20 cellular contexts compared by ENCODE assay signal in genomic region chr6:154821638-154822037, GRCh38.
DNase-seq lines count a peak whose midpoint lies in the region; ATAC-seq and TF ChIP-seq lines count a peak whose summit lies in the region.
"Had no signal": no experiment of that assay in that cellular context is flagged by ENCODE, and none has a peak within 500 bp of the region (broad histone marks: within the 10 kb centered on the region; RNA-seq: fewer than 3 reads in every experiment).

No MANE protein-coding gene starts in this region.

- H2BK120ac ChIP-seq in mesenchymal stem cell (ENCODE audit: low read depth, low read length) = no peak overlapping the region

- no peak for TF ChIP-seq CTCF in psoas muscle (IDR thresholded peaks at IDR 0.05)

- no peak overlapping the region for H4K8ac ChIP-seq in mesenchymal stem cell (ENCODE audit: low read length)

- H3K14ac ChIP-seq in mesenchymal stem cell (ENCODE audit: low read length in 2 of 2) = no peak overlapping the region

- peaks cover 90% of the 10 kb centered on the region for H3K79me2 ChIP-seq in Karpas-422 (ENCODE audit: low read length)

- no peak for DNase-seq in activated CD4-positive, alpha-beta T cell treated with anti-CD3 and anti-CD28 coated beads, Interleukin-2, amount 10 ng/mL, durations not matched to agents 24 days and 14 days
- no peak for DNase-seq in activated CD4-positive, alpha-beta T cell treated with anti-CD3 and anti-CD28 coated beads for 1 hour
- DNase-seq in Karpas-422 (no peak), psoas muscle (no peak), NCI-H1694 treated with DMSO at 0.1 percent for 48 hours (lab: John Stamatoyannopoulos, UW) (no peak), mesenchymal stem cell (no peak)
- DNase-seq in effector memory CD8-positive, alpha-beta T cell = no peak
- DNase-seq: activated CD4-positive, alpha-beta T cell treated with anti-CD3 and anti-CD28 coated beads, Interleukin-2, amount 10 ng/mL, durations not matched to agents 7 days and 5 days; activated naive CD8-positive, alpha-beta T cell treated with anti-CD3 and anti-CD28 coated beads, Interleukin-2, amount 10 ng/mL, durations not matched to agents 7 days and 5 days; AML-193; Caco-2; DND-41; foreskin fibroblast; H7; MV-4-11; NCI-H69; posterior cingulate gyrus; substantia nigra; upper lobe of left lung had no signal

- H3K27ac Mint-ChIP-seq in activated CD4-positive, alpha-beta T cell treated with anti-CD3 and anti-CD28 coated beads, Interleukin-2, amount 10 ng/mL, durations not matched to agents 24 days and 14 days = peak overlapping the region; percentile 59
- H3K27ac Mint-ChIP-seq in effector memory CD8-positive, alpha-beta T cell = peak overlapping the region; percentile 4 to 23
- H3K27ac Mint-ChIP-seq: activated CD4-positive, alpha-beta T cell treated with anti-CD3 and anti-CD28 coated beads, Interleukin-2, amount 10 ng/mL, durations not matched to agents 7 days and 5 days; activated naive CD8-positive, alpha-beta T cell treated with anti-CD3 and anti-CD28 coated beads, Interleukin-2, amount 10 ng/mL, durations not matched to agents 7 days and 5 days had no signal

- H3K9me3 ChIP-seq in Karpas-422 (ENCODE audit: low read length) = no peaks in the 10 kb centered on the region
- no peaks in the 10 kb centered on the region for H3K9me3 ChIP-seq in psoas muscle
- no peaks in the 10 kb centered on the region for H3K9me3 ChIP-seq in mesenchymal stem cell (ENCODE audit: control insufficient read depth, low read length)
- H3K9me3 ChIP-seq: Caco-2, upper lobe of left lung had no signal

- peaks cover 27% of the 10 kb centered on the region for H3K79me1 ChIP-seq in mesenchymal stem cell (replicated peaks; ENCODE audit: low read length, poor library complexity, severe bottlenecking)

- no peak for ATAC-seq in effector memory CD8-positive, alpha-beta T cell (replicated peaks)
- no peak for ATAC-seq in psoas muscle
- ATAC-seq in GM21619 (IDR thresholded peaks at IDR 0.05; ENCODE audit: unreplicated experiment) = no peak

- H3K4me1 ChIP-seq in Karpas-422 (ENCODE audit: low read length) (peaks cover 30% of the 10 kb centered on the region), psoas muscle (peaks cover 28% of the 10 kb centered on the region), mesenchymal stem cell (ENCODE audit: control insufficient read depth, insufficient read depth, low read depth, low read length) (peaks cover 2% of the 10 kb centered on the region)
- H3K4me1 ChIP-seq: Caco-2 had no signal

- H3K4me1 Mint-ChIP-seq in activated CD4-positive, alpha-beta T cell treated with anti-CD3 and anti-CD28 coated beads, Interleukin-2, amount 10 ng/mL, durations not matched to agents 24 days and 14 days = peaks cover 7% of the 10 kb centered on the region
- peaks cover 7 to 22% of the 10 kb centered on the region in 2 donors for H3K4me1 Mint-ChIP-seq in effector memory CD8-positive, alpha-beta T cell (ENCODE audit: low read depth in 2 of 2)
- H3K4me1 Mint-ChIP-seq: activated CD4-positive, alpha-beta T cell treated with anti-CD3 and anti-CD28 coated beads, Interleukin-2, amount 10 ng/mL, durations not matched to agents 7 days and 5 days; activated naive CD8-positive, alpha-beta T cell treated with anti-CD3 and anti-CD28 coated beads, Interleukin-2, amount 10 ng/mL, durations not matched to agents 7 days and 5 days had no signal

- WGBS in psoas muscle, 3 donors = 90 to 95% (median 95%) methylated on average over 2 of the region's 2 CpGs
- 97% methylated on average over 1 of the region's 2 CpGs for WGBS in mesenchymal stem cell

- H3K4me2 ChIP-seq in Karpas-422 (ENCODE audit: low read depth, low read length, poor library complexity, severe bottlenecking) (no peak overlapping the region), mesenchymal stem cell (ENCODE audit: low read length, poor library complexity, severe bottlenecking) (no peak overlapping the region)

- H3K9me3 Mint-ChIP-seq in activated CD4-positive, alpha-beta T cell treated with anti-CD3 and anti-CD28 coated beads, Interleukin-2, amount 10 ng/mL, durations not matched to agents 24 days and 14 days = no peaks in the 10 kb centered on the region
- H3K9me3 Mint-ChIP-seq in effector memory CD8-positive, alpha-beta T cell = no peaks in the 10 kb centered on the region
- H3K9me3 Mint-ChIP-seq: activated CD4-positive, alpha-beta T cell treated with anti-CD3 and anti-CD28 coated beads, Interleukin-2, amount 10 ng/mL, durations not matched to agents 7 days and 5 days; activated naive CD8-positive, alpha-beta T cell treated with anti-CD3 and anti-CD28 coated beads, Interleukin-2, amount 10 ng/mL, durations not matched to agents 7 days and 5 days had no signal

- intact Hi-C loops in activated CD4-positive, alpha-beta T cell treated with anti-CD3 and anti-CD28 coated beads, Interleukin-2, amount 10 ng/mL, durations not matched to agents 24 days and 14 days (cut with micrococcal nuclease) = no loop called here
- intact Hi-C loops in psoas muscle (cut with DNase I) = no loop called here

- H3K36me3 Mint-ChIP-seq in activated CD4-positive, alpha-beta T cell treated with anti-CD3 and anti-CD28 coated beads, Interleukin-2, amount 10 ng/mL, durations not matched to agents 24 days and 14 days (ENCODE audit: low read depth) = peaks cover 51% of the 10 kb centered on the region
- peaks cover 72% of the 10 kb centered on the region for H3K36me3 Mint-ChIP-seq in effector memory CD8-positive, alpha-beta T cell (ENCODE audit: insufficient read depth)

- H2AFZ ChIP-seq in Karpas-422 (ENCODE audit: low read length) = no peak overlapping the region
- H2AFZ ChIP-seq in mesenchymal stem cell (ENCODE audit: low read depth, low read length) = no peak overlapping the region

- no peak overlapping the region for H2BK12ac ChIP-seq in mesenchymal stem cell (ENCODE audit: low read length in 2 of 2)

- H3K4me3 ChIP-seq in Karpas-422 (ENCODE audit: low read length) (no peak overlapping the region), psoas muscle (no peak overlapping the region), mesenchymal stem cell (ENCODE audit: insufficient read depth in 1 of 2, low read depth in 1 of 2, low read length in 2 of 2) (no peak overlapping the region)
- H3K4me3 ChIP-seq: upper lobe of left lung had no signal

- H3K27ac ChIP-seq in Karpas-422 (ENCODE audit: low read length) = peak overlapping the region; percentile 99
- H3K27ac ChIP-seq in psoas muscle = peak overlapping the region; percentile 84
- H3K27ac ChIP-seq in mesenchymal stem cell (ENCODE audit: low read length, poor library complexity, severe bottlenecking) = no peak overlapping the region
- H3K27ac ChIP-seq: upper lobe of left lung had no signal

- H3K9ac ChIP-seq in Karpas-422 (ENCODE audit: low read length) = no peak overlapping the region
- no peak overlapping the region for H3K9ac ChIP-seq in mesenchymal stem cell (ENCODE audit: low read length)

- H2BK5ac ChIP-seq in mesenchymal stem cell (ENCODE audit: low read depth, low read length, poor library complexity, severe bottlenecking) = no peak overlapping the region

- H3K27me3 ChIP-seq in Karpas-422 (ENCODE audit: low read length) = no peaks in the 10 kb centered on the region
- no peaks in the 10 kb centered on the region for H3K27me3 ChIP-seq in psoas muscle (ENCODE audit: insufficient read depth in 3 of 3, low read length in 2 of 3)
- no peaks in the 10 kb centered on the region for H3K27me3 ChIP-seq in mesenchymal stem cell (ENCODE audit: control insufficient read depth in 1 of 2, insufficient read depth in 1 of 2, low read length in 2 of 2)
- H3K27me3 ChIP-seq: upper lobe of left lung had no signal

- no peak overlapping the region for H2BK15ac ChIP-seq in mesenchymal stem cell (ENCODE audit: low read depth, poor library complexity, severe bottlenecking)

- no peaks in the 10 kb centered on the region for H3K9me2 ChIP-seq in Karpas-422 (replicated peaks; ENCODE audit: insufficient read depth, low read length)

- H3K23ac ChIP-seq in mesenchymal stem cell (ENCODE audit: low read length in 2 of 2) = no peak overlapping the region

- H3K4ac ChIP-seq in mesenchymal stem cell (ENCODE audit: low read depth in 1 of 2, low read length in 2 of 2) = no peak overlapping the region

- peaks cover 78% of the 10 kb centered on the region for H3K36me3 ChIP-seq in Karpas-422 (ENCODE audit: insufficient read depth, low read length)
- H3K36me3 ChIP-seq in psoas muscle (ENCODE audit: insufficient read depth in 1 of 2, low read depth in 1 of 2) = peaks cover 0 to 82% of the 10 kb centered on the region in 2 donors
- H3K36me3 ChIP-seq in mesenchymal stem cell (ENCODE audit: control insufficient read depth in 1 of 2, insufficient read depth in 2 of 2, low read depth in 1 of 2, low read length in 2 of 2) = peaks cover 18 to 92% of the 10 kb centered on the region in 2 experiments

- no peaks in the 10 kb centered on the region for H3K27me3 Mint-ChIP-seq in activated CD4-positive, alpha-beta T cell treated with anti-CD3 and anti-CD28 coated beads, Interleukin-2, amount 10 ng/mL, durations not matched to agents 24 days and 14 days
- no peaks in the 10 kb centered on the region for H3K27me3 Mint-ChIP-seq in effector memory CD8-positive, alpha-beta T cell
- H3K27me3 Mint-ChIP-seq: activated CD4-positive, alpha-beta T cell treated with anti-CD3 and anti-CD28 coated beads, Interleukin-2, amount 10 ng/mL, durations not matched to agents 7 days and 5 days; activated naive CD8-positive, alpha-beta T cell treated with anti-CD3 and anti-CD28 coated beads, Interleukin-2, amount 10 ng/mL, durations not matched to agents 7 days and 5 days had no signal

- no peak overlapping the region for H3K18ac ChIP-seq in mesenchymal stem cell (ENCODE audit: low read depth in 1 of 2, low read length in 2 of 2)

- no peak overlapping the region for H3K4me3 Mint-ChIP-seq in activated CD4-positive, alpha-beta T cell treated with anti-CD3 and anti-CD28 coated beads, Interleukin-2, amount 10 ng/mL, durations not matched to agents 24 days and 14 days
- H3K4me3 Mint-ChIP-seq in effector memory CD8-positive, alpha-beta T cell = no peak overlapping the region
- H3K4me3 Mint-ChIP-seq: activated CD4-positive, alpha-beta T cell treated with anti-CD3 and anti-CD28 coated beads, Interleukin-2, amount 10 ng/mL, durations not matched to agents 7 days and 5 days; activated naive CD8-positive, alpha-beta T cell treated with anti-CD3 and anti-CD28 coated beads, Interleukin-2, amount 10 ng/mL, durations not matched to agents 7 days and 5 days had no signal

- no peak overlapping the region for H4K91ac ChIP-seq in mesenchymal stem cell (ENCODE audit: low read length)

- no peaks in the 10 kb centered on the region for H4K20me1 ChIP-seq in Karpas-422 (ENCODE audit: insufficient read depth, low read depth, low read length)

- H2AK5ac ChIP-seq in mesenchymal stem cell (ENCODE audit: low read length, severe bottlenecking) = no peak overlapping the region
